In genomic region chr3:106452096-106452495, GRCh38 we compare ENCODE assay signal across 28 cellular contexts.
"Had no signal": no experiment of that assay in that cellular context is flagged by ENCODE, and none has a peak within 500 bp of the region (broad histone marks: within the 10 kb centered on the region; RNA-seq: fewer than 3 reads in every experiment).

No MANE protein-coding gene starts in this region.

- ATAC-seq: gastroesophageal sphincter; left colon; naive thymus-derived CD4-positive, alpha-beta T cell; pancreas; psoas muscle; SK-N-SH treated with all-trans-retinoic acid at 6 μM for 48 hours; WTC11 had no signal

- H3K27ac ChIP-seq: ascending aorta, cardiac muscle cell, esophagus muscularis mucosa, gastroesophageal sphincter, pancreas, psoas muscle, spleen, thoracic aorta had no signal

- H3K27me3 Mint-ChIP-seq: activated naive CD8-positive, alpha-beta T cell treated with anti-CD3 and anti-CD28 coated beads for 36 hours; brain; naive thymus-derived CD4-positive, alpha-beta T cell had no signal

- DNase-seq: activated CD4-positive, alpha-beta T cell treated with anti-CD3 and anti-CD28 coated beads, Interleukin-2, amount 50 U/mL, for 1 hour; activated CD8-positive, alpha-beta memory T cell treated with anti-CD3 and anti-CD28 coated beads for 24 hours; activated effector memory CD4-positive, alpha-beta T cell treated with anti-CD3 and anti-CD28 coated beads, Interleukin-2, amount 50 U/mL, for 16 hours; activated naive CD4-positive, alpha-beta T cell treated with anti-CD3 and anti-CD28 coated beads for 36 hours; activated naive CD8-positive, alpha-beta T cell treated with anti-CD3 and anti-CD28 coated beads for 36 hours; cortex of kidney; endodermal cell; hippocampal formation; kidney; left colon; mammary epithelial cell; naive thymus-derived CD4-positive, alpha-beta T cell; pancreas; psoas muscle; right cardiac atrium; spleen; stimulated activated naive CD4-positive, alpha-beta T cell; T-helper 2 cell; trophoblast cell had no signal

- H3K36me3 Mint-ChIP-seq: brain had no signal

- H3K27ac Mint-ChIP-seq: activated naive CD4-positive, alpha-beta T cell treated with anti-CD3 and anti-CD28 coated beads for 36 hours; activated naive CD8-positive, alpha-beta T cell treated with anti-CD3 and anti-CD28 coated beads for 36 hours; endodermal cell; mesothelial cell of epicardium; naive thymus-derived CD4-positive, alpha-beta T cell; WTC11 had no signal

- H3K4me3 Mint-ChIP-seq: activated naive CD4-positive, alpha-beta T cell treated with anti-CD3 and anti-CD28 coated beads for 36 hours; activated naive CD8-positive, alpha-beta T cell treated with anti-CD3 and anti-CD28 coated beads for 36 hours; endodermal cell; mesothelial cell of epicardium; naive thymus-derived CD4-positive, alpha-beta T cell; WTC11 had no signal
